In genomic region chr1:62092126-62092525, GRCh38 we compare ENCODE assay signal across 22 cellular contexts.
"Had no signal": no experiment of that assay in that cellular context is flagged by ENCODE, and none has a peak within 500 bp of the region (broad histone marks: within the 10 kb centered on the region; RNA-seq: fewer than 3 reads in every experiment).

No MANE protein-coding gene starts in this region.

- H3K4me1 ChIP-seq: gastrocnemius medialis, neural progenitor cell, parathyroid adenoma, prostate gland, upper lobe of left lung had no signal

- DNase-seq: dorsolateral prefrontal cortex; effector CD4-positive, alpha-beta T cell; foreskin fibroblast; gastrocnemius medialis; head of caudate nucleus; left cardiac atrium; naive B cell; right cardiac atrium; small intestine; stimulated activated CD4-positive, alpha-beta T cell treated with anti-CD3 and anti-CD28 coated beads, Interleukin-15, amount 100 ng/mL, for 24 hours; stimulated activated CD4-positive, alpha-beta T cell treated with anti-CD3 and anti-CD28 coated beads, Interleukin-2, amount 100 ng/mL, for 48 hours; stimulated activated naive B cell treated with anti-CD40 and anti-IgM and Interleukin-4, amounts not matched to agents 10 μg/mL and 1 μg/mL and 100 μg/mL, for 72 hours had no signal

- H3K27me3 ChIP-seq: dorsolateral prefrontal cortex, gastrocnemius medialis, neural progenitor cell, tibial nerve, upper lobe of left lung had no signal

- H3K4me1 Mint-ChIP-seq: naive B cell, neural progenitor cell had no signal

- H3K9me3 ChIP-seq: gastrocnemius medialis, prostate gland, thoracic aorta, tibial nerve, upper lobe of left lung had no signal

- H3K27ac ChIP-seq: dorsolateral prefrontal cortex, gastrocnemius medialis, neural progenitor cell, parathyroid adenoma, prostate gland, thoracic aorta, tibial nerve, upper lobe of left lung had no signal

- H3K4me3 ChIP-seq: dorsolateral prefrontal cortex, gastrocnemius medialis, lung, neural progenitor cell, prostate gland, thoracic aorta, tibial nerve, upper lobe of left lung had no signal

- H3K9me3 Mint-ChIP-seq: memory B cell; natural killer cell treated with Interleukin-12 subunit alpha and Interleukin-12 subunit beta and Interleukin-15 and Interleukin-18, amount 100 ng/mL, for 72 hours; neural progenitor cell had no signal

- H3K4me3 Mint-ChIP-seq: memory B cell; natural killer cell treated with Interleukin-12 subunit alpha and Interleukin-12 subunit beta and Interleukin-15 and Interleukin-18, amount 100 ng/mL, for 72 hours; neural progenitor cell; stimulated activated naive B cell treated with anti-CD40 and anti-IgM and Interleukin-4, amounts not matched to agents 10 μg/mL and 1 μg/mL and 100 μg/mL, for 72 hours; stimulated activated naive CD8-positive, alpha-beta T cell treated with anti-CD3 and anti-CD28 coated beads, Interleukin-15, Interleukin-2, amounts not matched to agents 100 ng/mL and 50 ng/mL, for 24 hours had no signal

- H3K36me3 Mint-ChIP-seq: natural killer cell treated with Interleukin-12 subunit alpha and Interleukin-12 subunit beta and Interleukin-15 and Interleukin-18, amount 100 ng/mL, for 72 hours had no signal

- H3K27me3 Mint-ChIP-seq: memory B cell; naive B cell; natural killer cell treated with Interleukin-12 subunit alpha and Interleukin-12 subunit beta and Interleukin-15 and Interleukin-18, amount 100 ng/mL, for 72 hours; stimulated activated naive B cell treated with anti-CD40 and anti-IgM and Interleukin-4, amounts not matched to agents 10 μg/mL and 1 μg/mL and 100 μg/mL, for 72 hours; stimulated activated naive CD8-positive, alpha-beta T cell treated with anti-CD3 and anti-CD28 coated beads, Interleukin-15, Interleukin-2, amounts not matched to agents 100 ng/mL and 50 ng/mL, for 24 hours had no signal

- H3K27ac Mint-ChIP-seq: memory B cell; natural killer cell treated with Interleukin-12 subunit alpha and Interleukin-12 subunit beta and Interleukin-15 and Interleukin-18, amount 100 ng/mL, for 72 hours; neural progenitor cell; stimulated activated naive B cell treated with anti-CD40 and anti-IgM and Interleukin-4, amounts not matched to agents 10 μg/mL and 1 μg/mL and 100 μg/mL, for 72 hours; stimulated activated naive CD8-positive, alpha-beta T cell treated with anti-CD3 and anti-CD28 coated beads, Interleukin-15, Interleukin-2, amounts not matched to agents 100 ng/mL and 50 ng/mL, for 24 hours had no signal

- H3K36me3 ChIP-seq: gastrocnemius medialis, neural progenitor cell, prostate gland, tibial nerve, upper lobe of left lung had no signal
